1 cellular context compared by ENCODE assay signal in genomic region chr19:33933931-33934330, GRCh38.
TF ChIP-seq lines count a peak whose summit lies in the region.

No MANE protein-coding gene starts in this region.

TF ChIP-seq in HEK293, 187 proteins besides CTCF, POLR2A, EP300 and RAD21 (continued from another document):
- no peak for TF ChIP-seq ZBTB11 (tag by site-specific recombination; conservative IDR thresholded peaks at IDR 0.05; ENCODE audit: low read depth)
- no peak for TF ChIP-seq ZNF132 (tag by site-specific recombination; IDR thresholded peaks at IDR 0.05; ENCODE audit: borderline replicate concordance)
- no peak for TF ChIP-seq ZNF623 (tag by site-specific recombination; IDR thresholded peaks at IDR 0.05)
- peak; percentile 94 for TF ChIP-seq SETDB1 (IDR thresholded peaks at IDR 0.05; ENCODE audit: insufficient read length, low read length)
- TF ChIP-seq ZSCAN4 (tag by site-specific recombination; IDR thresholded peaks at IDR 0.05), result no peak
TF ChIP-seq in HEK293: peak in this region for 3.
